ENCODE assay signal across 20 cellular contexts in genomic region chr17:63181856-63182255, GRCh38.
"Had no signal": no experiment of that assay in that cellular context is flagged by ENCODE, and none has a peak within 500 bp of the region (broad histone marks: within the 10 kb centered on the region; RNA-seq: fewer than 3 reads in every experiment).

No MANE protein-coding gene starts in this region.

- H3K4me1 Mint-ChIP-seq: activated CD4-positive, alpha-beta memory T cell treated with anti-CD3 and anti-CD28 coated beads, Interleukin-2, amount 10 ng/mL, durations not matched to agents 7 days and 5 days; activated CD8-positive, alpha-beta memory T cell treated with anti-CD3 and anti-CD28 coated beads, Interleukin-2, amount 10 ng/mL, durations not matched to agents 7 days and 5 days; activated naive CD8-positive, alpha-beta T cell treated with anti-CD3 and anti-CD28 coated beads, Interleukin-2, amount 50 U/mL, for 24 hours; immature natural killer cell; natural killer cell; stimulated activated effector memory CD8-positive, alpha-beta T cell treated with anti-CD3 and anti-CD28 coated beads, Interleukin-12 subunit alpha, Interleukin-12 subunit beta, amount 100 ng/mL, for 72 hours; T-cell had no signal

- H3K27ac Mint-ChIP-seq: activated CD4-positive, alpha-beta memory T cell treated with anti-CD3 and anti-CD28 coated beads, Interleukin-2, amount 10 ng/mL, durations not matched to agents 7 days and 5 days; activated CD8-positive, alpha-beta memory T cell treated with anti-CD3 and anti-CD28 coated beads, Interleukin-2, amount 10 ng/mL, durations not matched to agents 7 days and 5 days; activated naive CD8-positive, alpha-beta T cell treated with anti-CD3 and anti-CD28 coated beads, Interleukin-2, amount 50 U/mL, for 24 hours; activated T-helper 2 cell treated with anti-CD3 and anti-CD28 coated beads, Interferon-gamma antibody, Interleukin-2, Interleukin-4, amounts not matched to agents 10 μg/mL and 5 μg/mL and 100 μg/mL, durations not matched to agents 14 hours and 24 hours and 36 hours; dendritic cell treated with granulocyte-macrophage colony-stimulating factor and Interleukin-4, amounts not matched to agents 40 ng/mL and 50 ng/mL, for 4 days; immature natural killer cell; natural killer cell; stimulated activated effector memory CD8-positive, alpha-beta T cell treated with anti-CD3 and anti-CD28 coated beads, Interleukin-12 subunit alpha, Interleukin-12 subunit beta, amount 100 ng/mL, for 72 hours; T-cell; type B pancreatic cell had no signal

- DNase-seq: activated CD4-positive, alpha-beta memory T cell treated with anti-CD3 and anti-CD28 coated beads, Interleukin-2, amount 10 ng/mL, durations not matched to agents 7 days and 5 days; activated CD4-positive, alpha-beta T cell treated with anti-CD3 and anti-CD28 coated beads for 48 hours; activated CD4-positive, CD25-positive, alpha-beta regulatory T cell; activated CD8-positive, alpha-beta memory T cell treated with anti-CD3 and anti-CD28 coated beads, Interleukin-2, amount 10 ng/mL, durations not matched to agents 7 days and 5 days; activated naive CD4-positive, alpha-beta T cell treated with Interleukin-2 at 50 U/mL for 16 hours; activated naive CD8-positive, alpha-beta T cell treated with anti-CD3 and anti-CD28 coated beads, Interleukin-2, amount 50 U/mL, for 24 hours; effector CD8-positive, alpha-beta T cell; immature natural killer cell; natural killer cell; pancreas; stimulated activated CD4-positive, alpha-beta T cell treated with anti-CD3 and anti-CD28 coated beads, Interleukin-4, amount 100 ng/mL, for 24 hours; stomach; T-cell; T-helper 9 cell had no signal

- ATAC-seq: activated CD8-positive, alpha-beta memory T cell treated with anti-CD3 and anti-CD28 coated beads, Interleukin-2, amount 10 ng/mL, durations not matched to agents 7 days and 5 days; activated naive CD8-positive, alpha-beta T cell treated with anti-CD3 and anti-CD28 coated beads, Interleukin-2, amount 50 U/mL, for 24 hours; gastroesophageal sphincter; natural killer cell; pancreas; sciatic nerve; stimulated activated effector memory CD8-positive, alpha-beta T cell treated with anti-CD3 and anti-CD28 coated beads, Interleukin-12 subunit alpha, Interleukin-12 subunit beta, amount 100 ng/mL, for 72 hours; T-cell had no signal

- H3K27me3 Mint-ChIP-seq: activated CD4-positive, alpha-beta memory T cell treated with anti-CD3 and anti-CD28 coated beads, Interleukin-2, amount 10 ng/mL, durations not matched to agents 7 days and 5 days; activated CD8-positive, alpha-beta memory T cell treated with anti-CD3 and anti-CD28 coated beads, Interleukin-2, amount 10 ng/mL, durations not matched to agents 7 days and 5 days; activated naive CD8-positive, alpha-beta T cell treated with anti-CD3 and anti-CD28 coated beads, Interleukin-2, amount 50 U/mL, for 24 hours; dendritic cell treated with granulocyte-macrophage colony-stimulating factor and Interleukin-4, amounts not matched to agents 40 ng/mL and 50 ng/mL, for 4 days; T-cell; type B pancreatic cell had no signal

- H3K4me3 Mint-ChIP-seq: activated CD4-positive, alpha-beta memory T cell treated with anti-CD3 and anti-CD28 coated beads, Interleukin-2, amount 10 ng/mL, durations not matched to agents 7 days and 5 days; activated CD8-positive, alpha-beta memory T cell treated with anti-CD3 and anti-CD28 coated beads, Interleukin-2, amount 10 ng/mL, durations not matched to agents 7 days and 5 days; activated naive CD8-positive, alpha-beta T cell treated with anti-CD3 and anti-CD28 coated beads, Interleukin-2, amount 50 U/mL, for 24 hours; dendritic cell treated with granulocyte-macrophage colony-stimulating factor and Interleukin-4, amounts not matched to agents 40 ng/mL and 50 ng/mL, for 4 days; immature natural killer cell; natural killer cell; stimulated activated effector memory CD8-positive, alpha-beta T cell treated with anti-CD3 and anti-CD28 coated beads, Interleukin-12 subunit alpha, Interleukin-12 subunit beta, amount 100 ng/mL, for 72 hours; T-cell; type B pancreatic cell had no signal

- H3K9me3 Mint-ChIP-seq: activated CD4-positive, alpha-beta memory T cell treated with anti-CD3 and anti-CD28 coated beads, Interleukin-2, amount 10 ng/mL, durations not matched to agents 7 days and 5 days; activated naive CD8-positive, alpha-beta T cell treated with anti-CD3 and anti-CD28 coated beads, Interleukin-2, amount 50 U/mL, for 24 hours; activated T-helper 2 cell treated with anti-CD3 and anti-CD28 coated beads, Interferon-gamma antibody, Interleukin-2, Interleukin-4, amounts not matched to agents 10 μg/mL and 5 μg/mL and 100 μg/mL, durations not matched to agents 14 hours and 24 hours and 36 hours; dendritic cell treated with granulocyte-macrophage colony-stimulating factor and Interleukin-4, amounts not matched to agents 40 ng/mL and 50 ng/mL, for 4 days; immature natural killer cell; natural killer cell; stimulated activated effector memory CD8-positive, alpha-beta T cell treated with anti-CD3 and anti-CD28 coated beads, Interleukin-12 subunit alpha, Interleukin-12 subunit beta, amount 100 ng/mL, for 72 hours; T-cell; type B pancreatic cell had no signal

- H3K36me3 Mint-ChIP-seq: natural killer cell; stimulated activated effector memory CD8-positive, alpha-beta T cell treated with anti-CD3 and anti-CD28 coated beads, Interleukin-12 subunit alpha, Interleukin-12 subunit beta, amount 100 ng/mL, for 72 hours had no signal
